Comparison of ENCODE assay signal across 8 cellular contexts in genomic region chr6:12007915-12008286, GRCh38. TPM values are rescaled to one million over a fixed set of nuclear protein-coding genes. Genes with fewer than 3 reads are reported as not detected.
DNase-seq lines count a peak whose midpoint lies in the region; ATAC-seq lines count a peak whose summit lies in the region.

No MANE protein-coding gene starts in this region.

- peaks cover 8% of the 10 kb centered on the region for H3K4me1 ChIP-seq in stomach smooth muscle (ENCODE audit: control insufficient read depth, insufficient read depth, low read length)

- peaks cover 25% of the 10 kb centered on the region for H3K4me1 Mint-ChIP-seq in T-helper 1 cell treated with Interleukin-12 subunit alpha and Interleukin-12 subunit beta and Interleukin-4 antibody, amounts not matched to agents 30 μg/mL and 1 μg/mL, for 36 hours (ENCODE audit: low read depth)
- H3K4me1 Mint-ChIP-seq in activated T-helper 2 cell treated with anti-CD3 and anti-CD28 coated beads, Interferon-gamma antibody, Interleukin-2, Interleukin-4, amounts not matched to agents 10 μg/mL and 5 μg/mL and 100 μg/mL, durations not matched to agents 14 hours and 24 hours and 36 hours (ENCODE audit: low read depth): peaks cover 24% of the 10 kb centered on the region
- H3K4me1 Mint-ChIP-seq in immature natural killer cell: peaks cover 21 to 33% of the 10 kb centered on the region in 2 donors

- DNase-seq in T-helper 1 cell (no peak), immature natural killer cell (no peak), NCI-H146 (lab: John Stamatoyannopoulos, UW) (no peak)
- DNase-seq in activated T-helper 2 cell treated with anti-CD3 and anti-CD28 coated beads, Interferon-gamma antibody, Interleukin-2, Interleukin-4, amounts not matched to agents 10 μg/mL and 5 μg/mL and 100 μg/mL, durations not matched to agents 14 hours and 24 hours and 36 hours (ENCODE audit: low spot score): no peak

- H3K4me3 ChIP-seq in stomach smooth muscle (ENCODE audit: low read length in 2 of 2): peak overlapping the region; percentile 79 to 81

- peak overlapping the region; percentile 99 for H3K4me3 Mint-ChIP-seq in T-helper 1 cell treated with Interleukin-12 subunit alpha and Interleukin-12 subunit beta and Interleukin-4 antibody, amounts not matched to agents 30 μg/mL and 1 μg/mL, for 36 hours
- H3K4me3 Mint-ChIP-seq in activated T-helper 2 cell treated with anti-CD3 and anti-CD28 coated beads, Interferon-gamma antibody, Interleukin-2, Interleukin-4, amounts not matched to agents 10 μg/mL and 5 μg/mL and 100 μg/mL, durations not matched to agents 14 hours and 24 hours and 36 hours (ENCODE audit: low read depth): peak overlapping the region; percentile 98
- peak overlapping the region; percentile 93 to 99 (median 98) for H3K4me3 Mint-ChIP-seq in immature natural killer cell

- intact Hi-C loops in activated T-helper 2 cell treated with anti-CD3 and anti-CD28 coated beads, Interferon-gamma antibody, Interleukin-2, Interleukin-4, amounts not matched to agents 10 μg/mL and 5 μg/mL and 100 μg/mL, durations not matched to agents 14 hours and 24 hours and 36 hours (cut with micrococcal nuclease): loop anchor here (1.0 to 10.0 kb wide), 4 partner anchors 8 to 353 kb away; no protein-coding TSS in a partner anchor

- peak overlapping the region in 1 of 2 donors; percentile 84 for H3K9ac ChIP-seq in stomach smooth muscle (ENCODE audit: low read length in 2 of 2)

- peak overlapping the region; percentile 99 for H3K27ac Mint-ChIP-seq in T-helper 1 cell treated with Interleukin-12 subunit alpha and Interleukin-12 subunit beta and Interleukin-4 antibody, amounts not matched to agents 30 μg/mL and 1 μg/mL, for 36 hours
- peak overlapping the region; percentile 100 for H3K27ac Mint-ChIP-seq in activated T-helper 2 cell treated with anti-CD3 and anti-CD28 coated beads, Interferon-gamma antibody, Interleukin-2, Interleukin-4, amounts not matched to agents 10 μg/mL and 5 μg/mL and 100 μg/mL, durations not matched to agents 14 hours and 24 hours and 36 hours
- H3K27ac Mint-ChIP-seq in immature natural killer cell: peak overlapping the region; percentile 96 to 99 (median 98)

- H3K9me3 Mint-ChIP-seq in T-helper 1 cell treated with Interleukin-12 subunit alpha and Interleukin-12 subunit beta and Interleukin-4 antibody, amounts not matched to agents 30 μg/mL and 1 μg/mL, for 36 hours: no peaks in the 10 kb centered on the region
- H3K9me3 Mint-ChIP-seq in activated T-helper 2 cell treated with anti-CD3 and anti-CD28 coated beads, Interferon-gamma antibody, Interleukin-2, Interleukin-4, amounts not matched to agents 10 μg/mL and 5 μg/mL and 100 μg/mL, durations not matched to agents 14 hours and 24 hours and 36 hours: no peaks in the 10 kb centered on the region
- H3K9me3 Mint-ChIP-seq in immature natural killer cell: peaks cover 0 to 2% (median 0%) of the 10 kb centered on the region in 6 donors

- no peaks in the 10 kb centered on the region for H3K36me3 ChIP-seq in stomach smooth muscle (ENCODE audit: control insufficient read depth in 2 of 2, insufficient read depth in 2 of 2, low read length in 2 of 2)

- H3K27me3 Mint-ChIP-seq in T-helper 1 cell treated with Interleukin-12 subunit alpha and Interleukin-12 subunit beta and Interleukin-4 antibody, amounts not matched to agents 30 μg/mL and 1 μg/mL, for 36 hours (ENCODE audit: low read depth): no peaks in the 10 kb centered on the region
- H3K27me3 Mint-ChIP-seq in activated T-helper 2 cell treated with anti-CD3 and anti-CD28 coated beads, Interferon-gamma antibody, Interleukin-2, Interleukin-4, amounts not matched to agents 10 μg/mL and 5 μg/mL and 100 μg/mL, durations not matched to agents 14 hours and 24 hours and 36 hours (ENCODE audit: low read depth): no peaks in the 10 kb centered on the region
- H3K27me3 Mint-ChIP-seq in immature natural killer cell (ENCODE audit: low read depth in 3 of 3): peaks cover 19 to 29% (median 27%) of the 10 kb centered on the region in 3 donors

- ATAC-seq in HG02642 (IDR thresholded peaks at IDR 0.05; ENCODE audit: poor library complexity, unreplicated experiment): no peak
- no peak for ATAC-seq in GM21619 (IDR thresholded peaks at IDR 0.05; ENCODE audit: unreplicated experiment)

- no peaks in the 10 kb centered on the region for H3K9me3 ChIP-seq in stomach smooth muscle (ENCODE audit: control insufficient read depth in 2 of 2, low read length in 2 of 2)

- H3K27me3 ChIP-seq in stomach smooth muscle (ENCODE audit: control insufficient read depth in 1 of 2, insufficient read depth in 2 of 2, low read length in 2 of 2): no peaks in the 10 kb centered on the region

- peaks cover 2% of the 10 kb centered on the region for H3K36me3 Mint-ChIP-seq in T-helper 1 cell treated with Interleukin-12 subunit alpha and Interleukin-12 subunit beta and Interleukin-4 antibody, amounts not matched to agents 30 μg/mL and 1 μg/mL, for 36 hours (ENCODE audit: low read depth)
- peaks cover 10% of the 10 kb centered on the region for H3K36me3 Mint-ChIP-seq in activated T-helper 2 cell treated with anti-CD3 and anti-CD28 coated beads, Interferon-gamma antibody, Interleukin-2, Interleukin-4, amounts not matched to agents 10 μg/mL and 5 μg/mL and 100 μg/mL, durations not matched to agents 14 hours and 24 hours and 36 hours (ENCODE audit: low read depth)
- no peaks in the 10 kb centered on the region for H3K36me3 Mint-ChIP-seq in immature natural killer cell

- peak overlapping the region; percentile 84 for H3K27ac ChIP-seq in stomach smooth muscle (ENCODE audit: low read length)

RNA-seq across cellular contexts. Expression of gene HIVEP1, which starts 4.2 kb away (rescaled TPM):
- total RNA-seq in activated T-helper 2 cell treated with anti-CD3 and anti-CD28 coated beads, Interferon-gamma antibody, Interleukin-2, Interleukin-4, amounts not matched to agents 10 μg/mL and 5 μg/mL and 100 μg/mL, durations not matched to agents 14 hours and 24 hours and 36 hours: 63.8 TPM in 2 replicates
- polyA plus RNA-seq in immature natural killer cell: 1 to 10 TPM in 2 of 3 donors, not detected in 1; 1.9 to 5.5 TPM
